In the genomic region with DNA sequence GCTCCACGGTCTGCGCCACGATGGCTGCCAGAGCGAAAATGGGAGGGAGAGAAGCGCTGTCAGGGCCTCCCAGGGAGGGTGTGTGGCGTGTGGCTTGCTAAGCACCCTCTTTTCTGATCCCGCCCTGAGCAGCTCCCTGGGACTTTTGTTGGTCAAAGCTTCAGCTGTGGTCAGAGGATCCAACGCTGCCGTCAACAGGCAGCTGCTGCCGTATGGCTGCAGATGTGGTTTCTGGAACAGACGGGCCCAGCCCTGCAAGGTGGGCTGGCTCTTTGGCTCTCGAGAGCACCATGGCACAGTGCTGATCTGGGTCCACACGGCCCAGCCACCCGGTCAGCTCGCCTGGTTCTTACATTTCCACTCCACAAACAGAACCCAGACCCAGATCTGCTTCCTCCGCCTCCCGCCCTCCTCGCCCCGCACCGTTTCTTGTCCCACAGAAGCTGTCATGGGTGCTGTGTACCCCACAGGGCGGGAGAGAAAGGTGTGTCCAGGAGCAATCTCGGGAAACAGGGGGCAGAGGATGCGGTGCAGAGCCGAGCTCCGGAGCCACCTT, we compare ENCODE assay signal across 15 cellular contexts.
DNase-seq lines count a peak whose midpoint lies in the region; ATAC-seq and TF ChIP-seq lines count a peak whose summit lies in the region.
"Had no signal": no experiment of that assay in that cellular context is flagged by ENCODE, and none has a peak within 500 bp of the region (broad histone marks: within the 10 kb centered on the region; RNA-seq: fewer than 3 reads in every experiment).

No MANE protein-coding gene starts in this region.

- peaks cover 2% of the 10 kb centered on the region for H3K4me1 Mint-ChIP-seq in activated T-cell treated with anti-CD3 and anti-CD28 coated beads, Interleukin-2, amount 50 U/mL, for 24 hours (ENCODE audit: low read depth)

- intact Hi-C loops in left cardiac atrium (cut with DNase I) (no loop called here), spleen (cut with DNase I; ENCODE audit: low total_unique reads) (no loop called here), vagina (cut with DNase I) (no loop called here)

- ATAC-seq in RWPE2 (ENCODE audit: low read depth) (no peak), left cardiac atrium (no peak)
- ATAC-seq: left colon had no signal

- no peaks in the 10 kb centered on the region for H3K36me3 ChIP-seq in RWPE2 (ENCODE audit: low read depth)
- H3K36me3 ChIP-seq in spleen: no peaks in the 10 kb centered on the region
- H3K36me3 ChIP-seq in vagina: no peaks in the 10 kb centered on the region

- H3K9me3 ChIP-seq in RWPE2 (ENCODE audit: severe bottlenecking) (no peaks in the 10 kb centered on the region), spleen (no peaks in the 10 kb centered on the region), vagina (no peaks in the 10 kb centered on the region)

- H3K9me3 Mint-ChIP-seq in activated T-cell treated with anti-CD3 and anti-CD28 coated beads, Interleukin-2, amount 50 U/mL, for 24 hours: no peaks in the 10 kb centered on the region
- H3K9me3 Mint-ChIP-seq: CD4-positive, alpha-beta T cell; stimulated activated naive CD8-positive, alpha-beta T cell treated with anti-CD3 and anti-CD28 coated beads, Interleukin-15, Interleukin-2, amounts not matched to agents 100 ng/mL and 50 ng/mL, for 24 hours had no signal

- peaks cover 24% of the 10 kb centered on the region for H3K27me3 Mint-ChIP-seq in activated T-cell treated with anti-CD3 and anti-CD28 coated beads, Interleukin-2, amount 50 U/mL, for 24 hours

- no peaks in the 10 kb centered on the region for H3K4me1 ChIP-seq in RWPE2 (ENCODE audit: insufficient read depth, poor library complexity, severe bottlenecking)
- no peaks in the 10 kb centered on the region for H3K4me1 ChIP-seq in spleen
- H3K4me1 ChIP-seq in vagina: no peaks in the 10 kb centered on the region

- H3K36me3 Mint-ChIP-seq in activated T-cell treated with anti-CD3 and anti-CD28 coated beads, Interleukin-2, amount 50 U/mL, for 24 hours (ENCODE audit: low read depth): no peaks in the 10 kb centered on the region

- no peak for TF ChIP-seq CTCF in RWPE2 (IDR thresholded peaks at IDR 0.05; ENCODE audit: poor library complexity, severe bottlenecking)
- no peak for TF ChIP-seq CTCF in spleen (IDR thresholded peaks at IDR 0.05 in 8 of 11, conservative IDR thresholded peaks at IDR 0.05 in 3 of 11)
- TF ChIP-seq CTCF in vagina (IDR thresholded peaks at IDR 0.05): no peak

- no peak overlapping the region for H3K27ac Mint-ChIP-seq in activated T-cell treated with anti-CD3 and anti-CD28 coated beads, Interleukin-2, amount 50 U/mL, for 24 hours
- H3K27ac Mint-ChIP-seq: CD4-positive, alpha-beta T cell; stimulated activated naive CD8-positive, alpha-beta T cell treated with anti-CD3 and anti-CD28 coated beads, Interleukin-15, Interleukin-2, amounts not matched to agents 100 ng/mL and 50 ng/mL, for 24 hours had no signal

- no peak overlapping the region for H3K27ac ChIP-seq in RWPE2 (ENCODE audit: poor library complexity, severe bottlenecking)
- H3K27ac ChIP-seq in spleen: no peak overlapping the region
- H3K27ac ChIP-seq in vagina: no peak overlapping the region

- TF ChIP-seq POLR2A in spleen (IDR thresholded peaks at IDR 0.05): no peak
- no peak for TF ChIP-seq POLR2A in vagina (IDR thresholded peaks at IDR 0.05)

- peak; percentile 16 for DNase-seq in activated T-cell treated with anti-CD3 and anti-CD28 coated beads, Interleukin-2, amount 50 U/mL, for 24 hours
- DNase-seq in activated T-cell treated with anti-CD3 and anti-CD28 coated beads, Interleukin-2, amount 50 U/mL, for 48 hours: no peak
- peak; percentile 80 for DNase-seq in RWPE2 (ENCODE audit: low spot score)
- peak; percentile 2 for DNase-seq in left cardiac atrium
- peak; percentile 49 for DNase-seq in spleen
- DNase-seq in vagina (ENCODE audit: extremely low spot score in 2 of 2): no peak
- no peak for DNase-seq in NCI-H2107 (lab: John Stamatoyannopoulos, UW)
- no peak for DNase-seq in DMS53 treated with DMSO at 0.1 percent for 48 hours (lab: John Stamatoyannopoulos, UW; ENCODE audit: unreplicated experiment)
- DNase-seq: hippocampal formation, KG1, NCI-H1105 treated with DMSO at 0.1 percent for 48 hours, NCI-H774 had no signal

- H3K4me3 ChIP-seq in RWPE2 (ENCODE audit: severe bottlenecking): no peak overlapping the region
- no peak overlapping the region for H3K4me3 ChIP-seq in spleen
- no peak overlapping the region for H3K4me3 ChIP-seq in vagina

- H3K27me3 ChIP-seq in RWPE2 (ENCODE audit: insufficient read depth, poor library complexity, severe bottlenecking): peaks cover 52% of the 10 kb centered on the region
- H3K27me3 ChIP-seq in spleen (replicated peaks in 1 of 7): peaks cover 0 to 91% (median 33%) of the 10 kb centered on the region in 7 donors
- H3K27me3 ChIP-seq in vagina: no peaks in the 10 kb centered on the region

- 71 to 78% (median 73%) methylated on average over 24 to 25 of the region's 25 CpGs for WGBS in spleen, 5 donors

- H3K4me3 Mint-ChIP-seq in activated T-cell treated with anti-CD3 and anti-CD28 coated beads, Interleukin-2, amount 50 U/mL, for 24 hours: no peak overlapping the region
- H3K4me3 Mint-ChIP-seq: CD4-positive, alpha-beta T cell; stimulated activated naive CD8-positive, alpha-beta T cell treated with anti-CD3 and anti-CD28 coated beads, Interleukin-15, Interleukin-2, amounts not matched to agents 100 ng/mL and 50 ng/mL, for 24 hours had no signal

Comparison
In these comparisons a context has a peak if more than half of its experiments do, and no peak if none do; other contexts are left out.
1. DNase-seq: peak in activated T-cell treated with anti-CD3 and anti-CD28 coated beads, Interleukin-2, amount 50 U/mL, for 24 hours (single experiment), RWPE2 (single experiment), left cardiac atrium (single experiment) and spleen (single experiment); none in activated T-cell treated with anti-CD3 and anti-CD28 coated beads, Interleukin-2, amount 50 U/mL, for 48 hours (0 of 2), vagina (0 of 2), NCI-H2107 (single experiment) and DMS53 treated with DMSO at 0.1 percent for 48 hours (single experiment).